14 cellular contexts compared by ENCODE assay signal in the genomic region with DNA sequence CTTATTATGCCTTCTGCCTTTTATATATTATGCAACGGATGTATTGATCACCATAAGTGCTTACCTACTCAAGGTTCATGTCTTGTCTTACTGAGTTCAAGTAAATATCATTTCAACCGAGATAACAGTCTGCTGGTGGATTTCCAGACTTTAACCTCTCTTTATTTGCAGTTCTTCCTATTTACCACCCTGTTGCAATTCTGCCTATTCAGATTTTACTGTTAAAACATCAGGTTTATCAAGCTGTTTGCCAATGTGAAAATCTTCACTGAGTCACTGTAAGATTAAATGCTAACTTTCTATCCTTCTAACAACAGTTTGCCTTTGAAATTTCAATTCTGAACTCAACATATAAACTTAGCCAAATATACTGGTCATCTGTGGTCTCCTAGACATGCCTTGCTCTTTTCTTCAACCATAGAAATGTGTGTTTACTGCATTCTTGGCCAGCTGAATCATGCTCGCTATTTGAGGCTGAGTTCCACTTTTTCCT.
DNase-seq lines count a peak whose midpoint lies in the region; ATAC-seq and TF ChIP-seq lines count a peak whose summit lies in the region.
"Had no signal": no experiment of that assay in that cellular context is flagged by ENCODE, and none has a peak within 500 bp of the region (broad histone marks: within the 10 kb centered on the region; RNA-seq: fewer than 3 reads in every experiment).

No MANE protein-coding gene starts in this region.

- no peak overlapping the region for H3K27ac ChIP-seq in RWPE1
- H3K27ac ChIP-seq in lower lobe of right lung = no peak overlapping the region
- H3K27ac ChIP-seq: heart right ventricle had no signal

- POLR2A ChIA-PET in RWPE1 (lab: Yijun Ruan, JAX; ENCODE audit: low non-redundant PET) = no interaction called here

- intact Hi-C loops in lower lobe of right lung (cut with DNase I) = no loop called here

- H3K27me3 ChIP-seq in lower lobe of right lung (ENCODE audit: low read depth) = no peaks in the 10 kb centered on the region
- H3K27me3 ChIP-seq: heart right ventricle had no signal

- no peaks in the 10 kb centered on the region for H3K4me1 ChIP-seq in lower lobe of right lung
- H3K4me1 ChIP-seq: HAP-1, heart right ventricle had no signal

- H3K4me3 ChIP-seq in fibroblast of mammary gland (ENCODE audit: control insufficient read depth, low read depth, low read length) = no peak overlapping the region
- no peak overlapping the region for H3K4me3 ChIP-seq in lower lobe of right lung
- H3K4me3 ChIP-seq: HAP-1, heart right ventricle had no signal

- CTCF ChIA-PET in RWPE1 (lab: Yijun Ruan, JAX) = no interaction called here

- DNase-seq in ELR (ENCODE audit: low read depth) (peak; percentile 37), RWPE1 (ENCODE audit: low spot score) (peak; percentile 29), fibroblast of mammary gland (ENCODE audit: low read depth) (peak; percentile 91), non-pigmented ciliary epithelial cell (ENCODE audit: low read depth) (peak; percentile 85), lower lobe of right lung (no peak), NCI-H524 treated with DMSO at 0.1 percent for 48 hours (lab: John Stamatoyannopoulos, UW) (no peak)
- DNase-seq in stimulated activated CD4-positive, alpha-beta T cell treated with anti-CD3 and anti-CD28 coated beads, Interleukin-1b, Interleukin-23, amount 100 ng/mL, for 48 hours = no peak
- no peak for DNase-seq in activated CD4-positive, alpha-beta T cell treated with anti-CD3 and anti-CD28 coated beads, Interleukin-2, amount 50 U/mL, for 48 hours
- DNase-seq: activated CD4-positive, alpha-beta T cell treated with anti-CD3 and anti-CD28 coated beads for 4 hours; activated T-cell treated with anti-CD3 and anti-CD28 coated beads, Interleukin-2, amount 50 U/mL, for 1 hour; CD8-positive, alpha-beta T cell; effector CD4-positive, alpha-beta T cell; heart right ventricle had no signal

- no peaks in the 10 kb centered on the region for H3K36me3 ChIP-seq in lower lobe of right lung
- H3K36me3 ChIP-seq: HAP-1, heart right ventricle had no signal

- TF ChIP-seq CTCF in RWPE1 (conservative IDR thresholded peaks at IDR 0.05; ENCODE audit: low read depth) (no peak), fibroblast of mammary gland (conservative IDR thresholded peaks at IDR 0.05; ENCODE audit: control insufficient read depth, insufficient read depth, low read depth, low read length) (no peak), lower lobe of right lung (IDR thresholded peaks at IDR 0.05) (no peak)

- no peak for ATAC-seq in lower lobe of right lung
- ATAC-seq: CD8-positive, alpha-beta T cell; heart right ventricle had no signal

- H3K9me3 ChIP-seq in lower lobe of right lung = no peaks in the 10 kb centered on the region
- H3K9me3 ChIP-seq: HAP-1 had no signal

Comparison
In these comparisons a context has a peak if more than half of its experiments do, and no peak if none do; other contexts are left out.
1. DNase-seq: peak in ELR (single experiment), RWPE1 (single experiment), fibroblast of mammary gland (single experiment) and non-pigmented ciliary epithelial cell (single experiment); none in stimulated activated CD4-positive, alpha-beta T cell treated with anti-CD3 and anti-CD28 coated beads, Interleukin-1b, Interleukin-23, amount 100 ng/mL, for 48 hours (single experiment), lower lobe of right lung (single experiment), NCI-H524 treated with DMSO at 0.1 percent for 48 hours (single experiment) and activated CD4-positive, alpha-beta T cell treated with anti-CD3 and anti-CD28 coated beads, Interleukin-2, amount 50 U/mL, for 48 hours (0 of 2).